12 cellular contexts compared by ENCODE assay signal in genomic region chr9:94697972-94698581, GRCh38. TPM values are rescaled to one million over a fixed set of nuclear protein-coding genes. Genes with fewer than 3 reads are reported as not detected.
DNase-seq lines count a peak whose midpoint lies in the region; ATAC-seq, FAIRE-seq and TF ChIP-seq lines count a peak whose summit lies in the region.
"Had no signal": no experiment of that assay in that cellular context is flagged by ENCODE, and none has a peak within 500 bp of the region (broad histone marks: within the 10 kb centered on the region; RNA-seq: fewer than 3 reads in every experiment).

No MANE protein-coding gene starts in this region.

- peaks cover 21% of the 10 kb centered on the region for H3K27me3 Mint-ChIP-seq in CD4-positive, alpha-beta T cell

- peaks cover 7% of the 10 kb centered on the region for H3K27me3 ChIP-seq in CD4-positive, alpha-beta T cell (ENCODE audit: control insufficient read depth, insufficient read depth, low read length)
- H3K27me3 ChIP-seq: MG63 had no signal

- H3K27ac ChIP-seq in CD4-positive, alpha-beta T cell (ENCODE audit: low read depth, low read length) = no peak overlapping the region

- H3K9me3 Mint-ChIP-seq in CD4-positive, alpha-beta T cell = no peaks in the 10 kb centered on the region
- H3K9me3 Mint-ChIP-seq: activated T-cell treated with anti-CD3 and anti-CD28 coated beads, Interleukin-2, amount 50 U/mL, for 4 hours had no signal

- H3K36me3 Mint-ChIP-seq in CD4-positive, alpha-beta T cell (ENCODE audit: low read depth) = no peaks in the 10 kb centered on the region

- CTCF ChIA-PET in CD4-positive, alpha-beta T cell (lab: Charles Lee) = no interaction called here

- POLR2A ChIA-PET in CD4-positive, alpha-beta T cell (lab: Charles Lee) = no interaction called here

- H3K4me3 ChIP-seq in fibroblast of villous mesenchyme (ENCODE audit: low read depth, low read length) (no peak overlapping the region), retinal pigment epithelial cell (ENCODE audit: low read length) (no peak overlapping the region)
- H3K4me3 ChIP-seq: MG63 had no signal

- DNase-seq in H4 (ENCODE audit: low spot score) (peak; percentile 94), RCC 7860 (ENCODE audit: low spot score) (peak; percentile 92), fibroblast of villous mesenchyme (ENCODE audit: low read depth) (peak; percentile 22), retinal pigment epithelial cell (ENCODE audit: low read depth) (peak; percentile 63), ecto neural progenitor cell (ENCODE audit: low spot score) (no peak), germinal center (ENCODE audit: low spot score) (no peak)
- no peak for DNase-seq in CD4-positive, alpha-beta T cell
- DNase-seq: activated T-cell treated with anti-CD3 and anti-CD28 coated beads, Interleukin-2, amount 50 U/mL, for 4 hours; central memory CD4-positive, alpha-beta T cell; glutamatergic neuron; MG63 had no signal

- H3K4me3 Mint-ChIP-seq in CD4-positive, alpha-beta T cell = no peak overlapping the region
- H3K4me3 Mint-ChIP-seq: activated T-cell treated with anti-CD3 and anti-CD28 coated beads, Interleukin-2, amount 50 U/mL, for 4 hours had no signal

- TF ChIP-seq CTCF in fibroblast of villous mesenchyme (IDR thresholded peaks at IDR 0.05; ENCODE audit: insufficient read depth, low read depth, low read length) = no peak
- TF ChIP-seq CTCF in retinal pigment epithelial cell (conservative IDR thresholded peaks at IDR 0.05; ENCODE audit: low read depth, low read length) = no peak
- TF ChIP-seq CTCF in CD4-positive, alpha-beta T cell (IDR thresholded peaks at IDR 0.05) = no peak

- intact Hi-C loops in CD4-positive, alpha-beta T cell (cut with DNase I, micrococcal nuclease) = no loop called here

- H3K4me1 Mint-ChIP-seq in CD4-positive, alpha-beta T cell (ENCODE audit: low read depth) = no peaks in the 10 kb centered on the region

- no peak overlapping the region for H3K27ac Mint-ChIP-seq in CD4-positive, alpha-beta T cell

- no peak for ATAC-seq in CD4-positive, alpha-beta T cell (ENCODE audit: poor library complexity)
- ATAC-seq in GM21526 (IDR thresholded peaks at IDR 0.05; ENCODE audit: low FRiP score, unreplicated experiment) = no peak
- ATAC-seq: activated T-cell treated with anti-CD3 and anti-CD28 coated beads, Interleukin-2, amount 50 U/mL, for 4 hours had no signal

- no peaks in the 10 kb centered on the region for H3K9me3 ChIP-seq in CD4-positive, alpha-beta T cell (ENCODE audit: control insufficient read depth, low read length)
- H3K9me3 ChIP-seq: MG63 had no signal

- peak; percentile 81 for FAIRE-seq in RCC 7860 (lab: Jason Lieb, UNC)

RNA-seq across cellular contexts. Expression of gene AOPEP, which starts 28.4 kb away (rescaled TPM):
- 130 and 155 TPM in 2 replicates for total RNA-seq in H4 (2014; rRNA removed; shearing (Covaris generic))
- total RNA-seq in fibroblast of villous mesenchyme = 151 and 153 TPM in 2 replicates
- 1 to 10 TPM; 6.9 to 7.0 TPM for total RNA-seq in CD4-positive, alpha-beta T cell

RNA-seq across cellular contexts. Expression of gene FBP1, which starts 58.8 kb away (rescaled TPM):
- not detected in 2 replicates for total RNA-seq in H4 (2014; rRNA removed; shearing (Covaris generic))
- total RNA-seq in fibroblast of villous mesenchyme = not detected in 2 replicates
- 1 to 10 TPM; 3.0 to 3.6 TPM for total RNA-seq in CD4-positive, alpha-beta T cell

Comparison
In these comparisons a context has a peak if more than half of its experiments do, and no peak if none do; other contexts are left out.
1. DNase-seq: peak in H4 (single experiment), RCC 7860 (single experiment), fibroblast of villous mesenchyme (single experiment) and retinal pigment epithelial cell (single experiment); none in ecto neural progenitor cell (single experiment), CD4-positive, alpha-beta T cell (0 of 10) and germinal center (single experiment).
2. RNA of gene AOPEP, which starts 28.4 kb away (total RNA-seq): 151 to 153 TPM in fibroblast of villous mesenchyme and 130 to 155 TPM in H4; 6.9 to 7.0 TPM in CD4-positive, alpha-beta T cell; every median in the first group is over 10 times any median in the second.